In genomic region chr17:42249681-42250446, GRCh38 we compare ENCODE assay signal across 10 cellular contexts. TPM values are rescaled to one million over a fixed set of nuclear protein-coding genes. Genes with fewer than 3 reads are reported as not detected.
DNase-seq lines count a peak whose midpoint lies in the region; ATAC-seq and TF ChIP-seq lines count a peak whose summit lies in the region.
"Had no signal": no experiment of that assay in that cellular context is flagged by ENCODE, and none has a peak within 500 bp of the region (broad histone marks: within the 10 kb centered on the region; RNA-seq: fewer than 3 reads in every experiment).

No MANE protein-coding gene starts in this region.

- DNase-seq in GM12865 (ENCODE audit: low read depth) (peak; percentile 67), left lobe of liver (ENCODE audit: low spot score) (no peak), SIG-M5 (lab: John Stamatoyannopoulos, UW) (no peak)
- peak; percentile 86 for DNase-seq in activated CD4-positive, alpha-beta T cell treated with anti-CD3 and anti-CD28 coated beads, Interleukin-2, amount 10 ng/mL, durations not matched to agents 24 days and 14 days
- DNase-seq in effector CD8-positive, alpha-beta T cell (lab: John Stamatoyannopoulos, UW): peak; percentile 7
- peak; percentile 58 for DNase-seq in stimulated activated CD4-positive, alpha-beta T cell treated with anti-CD3 and anti-CD28 coated beads, Interleukin-4, amount 100 ng/mL, for 24 hours
- DNase-seq: DMS 273 treated with DMSO at 0.1 percent for 48 hours, NCI-H524 treated with DMSO at 0.1 percent for 48 hours had no signal

- no peak for TF ChIP-seq CTCF in GM12865 (IDR thresholded peaks at IDR 0.05; ENCODE audit: insufficient read depth, low read depth, low read length, missing control alignments)

- peak overlapping the region; percentile 98 for H3K27ac Mint-ChIP-seq in activated CD4-positive, alpha-beta T cell treated with anti-CD3 and anti-CD28 coated beads, Interleukin-2, amount 10 ng/mL, durations not matched to agents 24 days and 14 days

- intact Hi-C loops in activated CD4-positive, alpha-beta T cell treated with anti-CD3 and anti-CD28 coated beads, Interleukin-2, amount 10 ng/mL, durations not matched to agents 24 days and 14 days (cut with micrococcal nuclease): loop anchor here (1.0 to 2.0 kb wide), 3 partner anchors 16 to 38 kb away; partner anchors contain the start of gene STAT5A

- H3K27me3 Mint-ChIP-seq in activated CD4-positive, alpha-beta T cell treated with anti-CD3 and anti-CD28 coated beads, Interleukin-2, amount 10 ng/mL, durations not matched to agents 24 days and 14 days: no peaks in the 10 kb centered on the region

- no peak overlapping the region; the same call in 1 of the 2 replicates for H3K4me3 ChIP-seq in GM12865 (ENCODE audit: low read depth, low read length)

- peaks cover 27% of the 10 kb centered on the region for H3K36me3 Mint-ChIP-seq in activated CD4-positive, alpha-beta T cell treated with anti-CD3 and anti-CD28 coated beads, Interleukin-2, amount 10 ng/mL, durations not matched to agents 24 days and 14 days (ENCODE audit: low read depth)

- peaks cover 59% of the 10 kb centered on the region for H3K4me1 Mint-ChIP-seq in activated CD4-positive, alpha-beta T cell treated with anti-CD3 and anti-CD28 coated beads, Interleukin-2, amount 10 ng/mL, durations not matched to agents 24 days and 14 days

- no peaks in the 10 kb centered on the region for H3K9me3 Mint-ChIP-seq in activated CD4-positive, alpha-beta T cell treated with anti-CD3 and anti-CD28 coated beads, Interleukin-2, amount 10 ng/mL, durations not matched to agents 24 days and 14 days

- H3K4me3 Mint-ChIP-seq in activated CD4-positive, alpha-beta T cell treated with anti-CD3 and anti-CD28 coated beads, Interleukin-2, amount 10 ng/mL, durations not matched to agents 24 days and 14 days: peak overlapping the region; percentile 87

- no peak for ATAC-seq in HG03342 (IDR thresholded peaks at IDR 0.05; ENCODE audit: unreplicated experiment)
- ATAC-seq in HG02571 (IDR thresholded peaks at IDR 0.05; ENCODE audit: unreplicated experiment): no peak
- no peak for ATAC-seq in left lobe of liver

RNA-seq across cellular contexts. Expression of gene STAT5B, which starts 26.3 kb away (rescaled TPM):
- 184 and 189 TPM in 2 replicates for total RNA-seq in activated CD4-positive, alpha-beta T cell treated with anti-CD3 and anti-CD28 coated beads, Interleukin-2, amount 10 ng/mL, durations not matched to agents 24 days and 14 days
- total RNA-seq in left lobe of liver: 26.3 TPM

RNA-seq across cellular contexts. Expression of gene STAT5A, which starts 38.4 kb away (rescaled TPM):
- total RNA-seq in activated CD4-positive, alpha-beta T cell treated with anti-CD3 and anti-CD28 coated beads, Interleukin-2, amount 10 ng/mL, durations not matched to agents 24 days and 14 days: 346 and 348 TPM in 2 replicates
- 10.2 TPM for total RNA-seq in left lobe of liver

RNA-seq across cellular contexts. Expression of gene GHDC, which starts 55.6 kb away (rescaled TPM):
- total RNA-seq in activated CD4-positive, alpha-beta T cell treated with anti-CD3 and anti-CD28 coated beads, Interleukin-2, amount 10 ng/mL, durations not matched to agents 24 days and 14 days: 14.4 and 17.5 TPM in 2 replicates
- total RNA-seq in left lobe of liver: 15.7 TPM

Comparison
In these comparisons a context has a peak if more than half of its experiments do, and no peak if none do; other contexts are left out.
1. DNase-seq: peak in GM12865 (single experiment), activated CD4-positive, alpha-beta T cell treated with anti-CD3 and anti-CD28 coated beads, Interleukin-2, amount 10 ng/mL, durations not matched to agents 24 days and 14 days (single experiment), effector CD8-positive, alpha-beta T cell (single experiment) and stimulated activated CD4-positive, alpha-beta T cell treated with anti-CD3 and anti-CD28 coated beads, Interleukin-4, amount 100 ng/mL, for 24 hours (single experiment); none in left lobe of liver (single experiment) and SIG-M5 (single experiment).
2. RNA of gene STAT5A, which starts 38.4 kb away (total RNA-seq): 346 to 348 TPM in activated CD4-positive, alpha-beta T cell treated with anti-CD3 and anti-CD28 coated beads, Interleukin-2, amount 10 ng/mL, durations not matched to agents 24 days and 14 days; 10.2 TPM in left lobe of liver (single experiment); every median in the first group is over 10 times any median in the second.